In the genomic region with DNA sequence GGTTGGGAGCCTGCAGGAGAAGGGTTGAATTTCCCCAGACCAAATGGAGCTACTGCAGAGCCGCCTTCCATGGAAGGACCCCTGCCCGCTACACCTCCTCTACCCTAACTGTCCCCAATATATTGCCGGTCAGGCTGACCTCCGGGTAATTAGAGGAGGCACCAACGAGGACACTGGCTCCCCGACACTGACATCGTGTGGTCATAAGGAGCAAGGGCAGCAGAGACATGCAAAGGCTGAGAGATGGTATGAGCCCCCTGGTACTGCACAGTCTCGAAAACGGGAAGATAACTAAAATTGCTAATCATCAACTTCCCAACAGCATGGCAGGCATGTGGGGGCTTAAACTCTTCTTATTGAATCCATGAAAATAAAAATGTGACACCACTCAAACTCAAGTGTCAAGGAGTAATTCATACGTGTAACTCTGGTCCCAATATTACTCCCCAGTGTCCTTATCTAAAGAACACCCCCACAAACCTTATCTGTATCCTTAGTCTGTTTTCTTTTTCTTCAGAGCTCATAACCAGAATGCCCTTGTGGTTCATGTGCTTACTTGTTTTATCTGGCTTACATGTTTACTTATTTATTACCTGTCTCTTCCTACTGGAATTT, we compare ENCODE assay signal across 8 cellular contexts. TPM values are rescaled to one million over a fixed set of nuclear protein-coding genes. Genes with fewer than 3 reads are reported as not detected.
A peak's percentile ranks its signal among the peaks of the same experiment; 100 is the strongest.
DNase-seq lines count a peak whose midpoint lies in the region; TF ChIP-seq lines count a peak whose summit lies in the region.

No MANE protein-coding gene starts in this region.

- no peak overlapping the region for H4K8ac ChIP-seq in mesendoderm (ENCODE audit: low read depth, low read length)

- WGBS in mesendoderm (ENCODE audit: extremely low coverage, insufficient coverage, low lambda C conversion rate): no CpG with 5 or more reads among the region's 10 CpGs
- 8 to 18% methylated on average over 6 to 10 of the region's 10 CpGs for WGBS in thyroid gland, 2 donors

- H3K79me2 ChIP-seq in mesendoderm (ENCODE audit: control insufficient read depth, insufficient read depth, low read length): peaks cover 2% of the 10 kb centered on the region

- TF ChIP-seq CTCF in GM12801 (IDR thresholded peaks at IDR 0.05; ENCODE audit: extremely low read depth, insufficient read length) (peak; percentile 10), LNCaP clone FGC (IDR thresholded peaks at IDR 0.05; ENCODE audit: control insufficient read depth, extremely low read depth, insufficient read depth) (peak; percentile 97), thyroid gland (IDR thresholded peaks at IDR 0.05) (peak; percentile 46 to 89 (median 70))

- no peak overlapping the region for H4K5ac ChIP-seq in mesendoderm (ENCODE audit: low read length)

- no peak overlapping the region for H3K27ac ChIP-seq in mesendoderm (ENCODE audit: low read depth, low read length)
- H3K27ac ChIP-seq in thyroid gland: no peak overlapping the region

- H2BK15ac ChIP-seq in mesendoderm (replicated peaks; ENCODE audit: low read depth): no peak overlapping the region

- no peak overlapping the region for H2BK120ac ChIP-seq in mesendoderm (ENCODE audit: low read depth, low read length)

- H2BK5ac ChIP-seq in mesendoderm (ENCODE audit: low read length): no peak overlapping the region

- TF ChIP-seq POLR2A in thyroid gland (IDR thresholded peaks at IDR 0.05): no peak

- intact Hi-C loops in thyroid gland (cut with DNase I): loop anchor here (5.0 to 10.0 kb wide), 2 partner anchors 46 to 61 kb away; partner anchors contain the start of gene CCKBR

- no peak overlapping the region for H3K23ac ChIP-seq in mesendoderm (ENCODE audit: low read length)

- no peaks in the 10 kb centered on the region for H3K36me3 ChIP-seq in mesendoderm (ENCODE audit: control insufficient read depth, insufficient read depth, low read length)
- no peaks in the 10 kb centered on the region for H3K36me3 ChIP-seq in thyroid gland

- no peak overlapping the region for H3K4me2 ChIP-seq in mesendoderm (ENCODE audit: low read length)

- no peak overlapping the region for H3K56ac ChIP-seq in mesendoderm (ENCODE audit: low read length)

- no peak overlapping the region for H2AK5ac ChIP-seq in mesendoderm (ENCODE audit: low read length)

- peaks cover 5% of the 10 kb centered on the region for H3K4me1 ChIP-seq in mesendoderm (ENCODE audit: control insufficient read depth, low read depth, low read length)
- peaks cover 3 to 11% of the 10 kb centered on the region in 2 donors for H3K4me1 ChIP-seq in thyroid gland

- H3K4ac ChIP-seq in mesendoderm (ENCODE audit: low read depth, low read length): no peak overlapping the region

- peaks cover 1% of the 10 kb centered on the region for H3K79me1 ChIP-seq in mesendoderm (ENCODE audit: low read length)

- H3K27me3 ChIP-seq in mesendoderm (ENCODE audit: insufficient read depth, low read length, poor library complexity) (no peaks in the 10 kb centered on the region), thyroid gland (no peaks in the 10 kb centered on the region)

- no peak overlapping the region for H3K9ac ChIP-seq in mesendoderm (ENCODE audit: low read length)

- no peak overlapping the region for H3K18ac ChIP-seq in mesendoderm (ENCODE audit: low read length)

- no peak overlapping the region for H3K4me3 ChIP-seq in LNCaP clone FGC (ENCODE audit: low read depth, low read length)
- H3K4me3 ChIP-seq in mesendoderm (ENCODE audit: low read length): no peak overlapping the region
- H3K4me3 ChIP-seq in thyroid gland (replicated peaks in 1 of 3): no peak overlapping the region

- no peaks in the 10 kb centered on the region for H3K9me3 ChIP-seq in thyroid gland

- DNase-seq in 8988T: peak; percentile 86
- peak; percentile 68 for DNase-seq in HCEC 1CT
- DNase-seq in LNCaP clone FGC (ENCODE audit: low read depth): no peak
- peak; percentile 74 for DNase-seq in SKM-1 treated with dmso at 0.1 percent for 144 hours (lab: John Stamatoyannopoulos, UW; ENCODE audit: unreplicated experiment)
- peak; percentile 76 for DNase-seq in ecto neural progenitor cell (ENCODE audit: low spot score)
- DNase-seq in mesendoderm: peak; percentile 81
- DNase-seq in thyroid gland: peak; percentile 45 to 54

RNA-seq across cellular contexts. Expression of gene CAVIN3, which starts 4.4 kb away (rescaled TPM):
- 15.8 TPM for polyA plus RNA-seq in mesendoderm (2013, experiment 1 of 2)
- polyA plus RNA-seq in mesendoderm (2013, experiment 2 of 2): 16.5 TPM
- 10 to 100 TPM; 18.6 to 36.5 (median 30.1) TPM for total RNA-seq in thyroid gland

RNA-seq across cellular contexts. Expression of gene CCKBR, which starts 56.3 kb away (rescaled TPM):
- polyA plus RNA-seq in mesendoderm (2013, experiment 1 of 2): 3.0 TPM
- 3.2 TPM for polyA plus RNA-seq in mesendoderm (2013, experiment 2 of 2)
- total RNA-seq in thyroid gland: 1 to 10 TPM in 1 of 4 donors, not detected in 3; 1.0 TPM

Comparison
In these comparisons a context has a peak if more than half of its experiments do, and no peak if none do; other contexts are left out.
1. CTCF ChIP-seq: peak in every context shown above with its lines; median percentile 97 in LNCaP clone FGC; 70 in thyroid gland; 10 in GM12801.